ENCODE assay signal across 11 cellular contexts in genomic region chr6:87879144-87879861, GRCh38.
DNase-seq lines count a peak whose midpoint lies in the region; ATAC-seq and TF ChIP-seq lines count a peak whose summit lies in the region.
"Had no signal": no experiment of that assay in that cellular context is flagged by ENCODE, and none has a peak within 500 bp of the region (broad histone marks: within the 10 kb centered on the region; RNA-seq: fewer than 3 reads in every experiment).

No MANE protein-coding gene starts in this region.

- no peaks in the 10 kb centered on the region for H4K20me1 ChIP-seq in OCI-LY1 (ENCODE audit: insufficient read depth, low read length)

- peaks cover 54% of the 10 kb centered on the region for H3K4me1 ChIP-seq in OCI-LY1 (ENCODE audit: insufficient read depth, low read length, severe bottlenecking)
- no peaks in the 10 kb centered on the region for H3K4me1 ChIP-seq in thyroid gland

- H3K9me2 ChIP-seq in OCI-LY1 (ENCODE audit: low read depth, low read length): no peaks in the 10 kb centered on the region

- H3K36me3 ChIP-seq in OCI-LY1 (ENCODE audit: insufficient read depth, low read length) (no peaks in the 10 kb centered on the region), WERI-Rb-1 (no peaks in the 10 kb centered on the region), thyroid gland (no peaks in the 10 kb centered on the region)

- H3K27ac ChIP-seq in OCI-LY1 (ENCODE audit: low read depth, low read length, poor library complexity, severe bottlenecking): peak overlapping the region; percentile 89
- H3K27ac ChIP-seq in WERI-Rb-1: no peak overlapping the region
- no peak overlapping the region for H3K27ac ChIP-seq in thyroid gland

- 72 to 84% methylated on average over 7 of the region's 7 CpGs for WGBS in thyroid gland, 2 donors

- DNase-seq in COLO668 (lab: John Stamatoyannopoulos, UW; ENCODE audit: unreplicated experiment) (peak; percentile 61), GM19238 (ENCODE audit: insufficient read length, low spot score) (peak; percentile 11), WERI-Rb-1 (no peak), thyroid gland (no peak)
- DNase-seq: activated effector memory CD4-positive, alpha-beta T cell treated with Interleukin-2 at 50 U/mL for 16 hours; NCI-H510A treated with DMSO at 0.1 percent for 48 hours; stimulated activated CD4-positive, alpha-beta T cell treated with anti-CD3 and anti-CD28 coated beads, Interleukin-4, amount 100 ng/mL, for 4 hours had no signal

- H3K9me3 ChIP-seq in OCI-LY1 (ENCODE audit: low read length) (peaks cover 10% of the 10 kb centered on the region; the same call in 1 of the 2 replicates), WERI-Rb-1 (ENCODE audit: severe bottlenecking) (no peaks in the 10 kb centered on the region), thyroid gland (no peaks in the 10 kb centered on the region)

- no peaks in the 10 kb centered on the region for H3K27me3 ChIP-seq in OCI-LY1 (ENCODE audit: insufficient read depth, low read length)
- peaks cover 12% of the 10 kb centered on the region for H3K27me3 ChIP-seq in WERI-Rb-1 (ENCODE audit: insufficient read depth, low read depth, severe bottlenecking)
- H3K27me3 ChIP-seq in thyroid gland: peaks cover 5% of the 10 kb centered on the region

- TF ChIP-seq CTCF in OCI-LY1 (IDR thresholded peaks at IDR 0.05; ENCODE audit: low read length) (no peak), WERI-Rb-1 (IDR thresholded peaks at IDR 0.05; ENCODE audit: low read depth, low read length) (no peak), thyroid gland (IDR thresholded peaks at IDR 0.05) (no peak)

- intact Hi-C loops in thyroid gland (cut with DNase I): no loop called here

- H3K79me2 ChIP-seq in OCI-LY1 (ENCODE audit: insufficient read depth, low read length): no peaks in the 10 kb centered on the region

- H3K4me3 ChIP-seq in OCI-LY1 (ENCODE audit: low read depth, low read length, poor library complexity, severe bottlenecking) (no peak overlapping the region), WERI-Rb-1 (ENCODE audit: low read depth, low read length) (no peak overlapping the region), thyroid gland (replicated peaks in 1 of 3) (no peak overlapping the region)

- H3K4me2 ChIP-seq in OCI-LY1 (ENCODE audit: low read length): peak overlapping the region; percentile 35

- ATAC-seq in HG03039 (IDR thresholded peaks at IDR 0.05; ENCODE audit: unreplicated experiment) (peak; percentile 84), GM21528 (IDR thresholded peaks at IDR 0.05; ENCODE audit: low FRiP score, unreplicated experiment) (no peak), HG02970 (IDR thresholded peaks at IDR 0.05; ENCODE audit: low FRiP score, unreplicated experiment) (no peak)

- 0 out of 2 replicates have a peak overlapping the region, but pooled peaks have one; percentile 28 for H2AFZ ChIP-seq in OCI-LY1 (ENCODE audit: low read length)

- TF ChIP-seq POLR2A in thyroid gland (IDR thresholded peaks at IDR 0.05): no peak

- H3K9ac ChIP-seq in OCI-LY1 (ENCODE audit: low read length): peak overlapping the region; percentile 28

- H3F3A ChIP-seq in OCI-LY1 (ENCODE audit: insufficient read depth, low read length): no peaks in the 10 kb centered on the region

Comparison
In these comparisons a context has a peak if more than half of its experiments do, and no peak if none do; other contexts are left out.
1. DNase-seq: peak in COLO668 (single experiment) and GM19238 (single experiment); none in WERI-Rb-1 (single experiment) and thyroid gland (0 of 2).